In the genomic region with DNA sequence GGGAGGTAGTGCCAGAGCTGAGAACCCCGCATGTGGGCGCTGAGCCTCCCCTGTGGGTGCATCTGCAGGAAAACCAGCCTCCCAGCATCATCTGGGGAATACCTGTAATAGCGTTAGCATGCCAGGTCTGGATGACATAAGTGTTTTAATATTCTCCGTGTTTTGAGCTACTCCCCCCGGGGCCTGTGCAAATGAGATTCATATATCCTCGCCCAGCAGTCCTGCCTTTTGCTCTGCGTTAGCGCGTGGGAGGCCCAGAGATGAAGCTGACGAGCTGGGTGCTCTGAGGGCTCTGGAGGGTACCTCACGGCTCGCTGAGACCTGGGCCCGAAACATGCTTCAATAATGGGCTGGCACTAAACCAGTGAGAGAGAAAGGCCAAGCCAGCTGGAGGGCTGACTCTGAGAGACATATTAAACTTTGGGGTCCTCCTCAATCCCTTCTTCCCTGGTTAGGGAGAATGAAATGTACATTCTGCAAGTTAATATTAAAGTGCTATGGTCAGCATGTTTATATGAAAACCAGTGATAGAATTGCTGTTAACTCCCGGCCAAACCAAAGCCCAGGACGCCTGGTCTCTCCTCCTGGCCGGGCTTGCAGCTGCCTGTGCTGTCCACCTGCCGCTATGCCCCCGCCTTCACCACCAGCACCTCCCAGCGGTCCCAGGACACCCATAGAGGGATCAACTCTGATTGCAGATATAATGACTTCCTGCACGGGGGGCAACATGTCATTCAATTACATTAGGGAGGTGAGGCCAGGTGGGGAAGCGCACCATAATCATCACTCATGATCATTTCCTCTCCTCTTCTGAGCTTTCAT, we compare ENCODE assay signal across 28 cellular contexts.
DNase-seq lines count a peak whose midpoint lies in the region; ATAC-seq, FAIRE-seq and TF ChIP-seq lines count a peak whose summit lies in the region.
"Had no signal": no experiment of that assay in that cellular context is flagged by ENCODE, and none has a peak within 500 bp of the region (broad histone marks: within the 10 kb centered on the region; RNA-seq: fewer than 3 reads in every experiment).

No MANE protein-coding gene starts in this region.

- no peaks in the 10 kb centered on the region for H3K27me3 Mint-ChIP-seq in activated CD8-positive, alpha-beta memory T cell treated with anti-CD3 and anti-CD28 coated beads, Interleukin-2, amount 10 ng/mL, durations not matched to agents 7 days and 5 days
- H3K27me3 Mint-ChIP-seq: activated naive CD8-positive, alpha-beta T cell; naive thymus-derived CD4-positive, alpha-beta T cell had no signal

- H3K4me1 ChIP-seq in HepG2 (ENCODE audit: insufficient read depth, low read length), result peaks cover 11% of the 10 kb centered on the region
- peaks cover 0 to 4% (median 1%) of the 10 kb centered on the region in 4 donors for H3K4me1 ChIP-seq in stomach
- no peaks in the 10 kb centered on the region for H3K4me1 ChIP-seq in hepatocyte (ENCODE audit: insufficient read depth)
- H3K4me1 ChIP-seq: gastrocnemius medialis, tibial artery had no signal

- CTCF ChIA-PET in activated CD8-positive, alpha-beta memory T cell treated with anti-CD3 and anti-CD28 coated beads, Interleukin-2, amount 10 ng/mL, durations not matched to agents 7 days and 5 days (lab: Charles Lee), result interaction anchor here (0.7 kb wide), 1 partner anchor 40 kb away, joined by 3 read pairs; no protein-coding TSS in a partner anchor
- CTCF ChIA-PET in HepG2 (lab: Yijun Ruan, JAX; ENCODE audit: low intra/inter-chr PET ratio, low total read pairs), result no interaction called here

- H2AFZ ChIP-seq in HepG2 (ENCODE audit: low read length) (no peak overlapping the region), hepatocyte (no peak overlapping the region)

- POLR2A ChIA-PET in HepG2 (lab: Yijun Ruan, JAX), result no interaction called here

- H3K27ac ChIP-seq in HepG2 (ENCODE audit: extremely low read length, insufficient read depth, low read length) (no peak overlapping the region), stomach (no peak overlapping the region), hepatocyte (no peak overlapping the region)
- H3K27ac ChIP-seq: esophagus squamous epithelium, gastrocnemius medialis, skin epidermis, tibial artery had no signal

- H3K4me3 Mint-ChIP-seq in activated CD8-positive, alpha-beta memory T cell treated with anti-CD3 and anti-CD28 coated beads, Interleukin-2, amount 10 ng/mL, durations not matched to agents 7 days and 5 days, result no peak overlapping the region
- H3K4me3 Mint-ChIP-seq: activated naive CD8-positive, alpha-beta T cell; activated T-helper 1 cell treated with anti-CD3 and anti-CD28 coated beads, Interleukin-12 subunit alpha, Interleukin-12 subunit beta, Interleukin-2, Interleukin-4 antibody, amounts not matched to agents 30 ng/mL and 10 ng/mL and 1 ng/mL, durations not matched to agents 14 hours and 24 hours and 36 hours; mesothelial cell of epicardium; naive thymus-derived CD4-positive, alpha-beta T cell; T-helper 1 cell treated with Interleukin-12 subunit alpha and Interleukin-12 subunit beta and Interleukin-4 antibody, amounts not matched to agents 30 μg/mL and 1 μg/mL, for 36 hours had no signal

- no peaks in the 10 kb centered on the region for H3K4me1 Mint-ChIP-seq in activated CD8-positive, alpha-beta memory T cell treated with anti-CD3 and anti-CD28 coated beads, Interleukin-2, amount 10 ng/mL, durations not matched to agents 7 days and 5 days
- H3K4me1 Mint-ChIP-seq: mesothelial cell of epicardium had no signal

- TF ChIP-seq POLR2A in HepG2 (IDR thresholded peaks at IDR 0.05; ENCODE audit: insufficient read depth in 1 of 2, low read depth in 2 of 2, low read length in 2 of 2) (no peak), stomach (IDR thresholded peaks at IDR 0.05) (no peak)

- in situ Hi-C loops in HepG2 (cut with HindIII; ENCODE audit: extremely low pct_ligation_motif_present, low pct_unique_long_range_greater_than_20kb), result no loop called here

- H4K20me1 ChIP-seq in HepG2 (ENCODE audit: insufficient read depth, low read length) (no peaks in the 10 kb centered on the region; the same call in 1 of the 2 replicates), hepatocyte (ENCODE audit: insufficient read depth, poor library complexity, severe bottlenecking) (no peaks in the 10 kb centered on the region)

- no peak for TF ChIP-seq RAD21 in HepG2 (CRISPR knock-in tag; IDR thresholded peaks at IDR 0.05)

- no peak for FAIRE-seq in HepG2 (lab: Jason Lieb, UNC)
- FAIRE-seq: TTC549 had no signal

- TF ChIP-seq EP300 in HepG2 (IDR thresholded peaks at IDR 0.05; ENCODE audit: low read depth in 2 of 2, low read length in 2 of 2), result no peak
- TF ChIP-seq EP300 in HepG2 (CRISPR knock-in tag; IDR thresholded peaks at IDR 0.05; ENCODE audit: borderline replicate concordance), result no peak
- TF ChIP-seq EP300 in stomach (IDR thresholded peaks at IDR 0.05), result no peak

- H3K4me3 ChIP-seq in HepG2 (replicated peaks in 1 of 3; ENCODE audit: insufficient read depth in 1 of 3, low read depth in 2 of 3, low read length in 3 of 3) (no peak overlapping the region), stomach (no peak overlapping the region), hepatocyte (no peak overlapping the region)
- H3K4me3 ChIP-seq: esophagus squamous epithelium, gastrocnemius medialis, skin epidermis, tibial artery had no signal

- WGBS in HepG2 (ENCODE audit: low lambda C conversion rate), result 41% methylated on average over 21 of the region's 21 CpGs
- WGBS in stomach, 5 donors, result 79 to 89% (median 83%) methylated on average over 21 of the region's 21 CpGs
- WGBS in hepatocyte (ENCODE audit: low lambda C conversion rate, missing lambda C conversion rate), result 85% methylated on average over 21 of the region's 21 CpGs

- H3K27me3 ChIP-seq in HepG2 (ENCODE audit: control insufficient read depth in 1 of 2, insufficient read depth in 2 of 2, low read length in 2 of 2), result peaks cover 2 to 26% of the 10 kb centered on the region in 2 experiments; a peak in 3 of 5 replicates
- H3K27me3 ChIP-seq in stomach, result no peaks in the 10 kb centered on the region
- no peaks in the 10 kb centered on the region for H3K27me3 ChIP-seq in hepatocyte
- H3K27me3 ChIP-seq: esophagus squamous epithelium had no signal

- H3K4me2 ChIP-seq in HepG2 (ENCODE audit: low read depth, low read length) (no peak overlapping the region), hepatocyte (no peak overlapping the region)

- H3K9ac ChIP-seq in HepG2 (ENCODE audit: insufficient read depth, low read depth, low read length), result no peak overlapping the region

- ATAC-seq in activated CD8-positive, alpha-beta memory T cell treated with anti-CD3 and anti-CD28 coated beads, Interleukin-2, amount 10 ng/mL, durations not matched to agents 7 days and 5 days, result no peak
- no peak for ATAC-seq in HepG2
- no peak for ATAC-seq in GM21423 (IDR thresholded peaks at IDR 0.05; ENCODE audit: unreplicated experiment)
- ATAC-seq: gastrocnemius medialis; left ventricle myocardium superior; naive thymus-derived CD4-positive, alpha-beta T cell had no signal

- intact Hi-C loops in HepG2 (cut with micrococcal nuclease; ENCODE audit: unreplicated experiment) (no loop called here), stomach (cut with DNase I; ENCODE audit: low total_unique reads) (no loop called here)

- H3K9me3 Mint-ChIP-seq in activated CD8-positive, alpha-beta memory T cell treated with anti-CD3 and anti-CD28 coated beads, Interleukin-2, amount 10 ng/mL, durations not matched to agents 7 days and 5 days (ENCODE audit: low read depth), result no peaks in the 10 kb centered on the region
- H3K9me3 Mint-ChIP-seq: activated T-helper 1 cell treated with anti-CD3 and anti-CD28 coated beads, Interleukin-12 subunit alpha, Interleukin-12 subunit beta, Interleukin-2, Interleukin-4 antibody, amounts not matched to agents 30 ng/mL and 10 ng/mL and 1 ng/mL, durations not matched to agents 14 hours and 24 hours and 36 hours; mesothelial cell of epicardium; naive thymus-derived CD4-positive, alpha-beta T cell; T-helper 1 cell treated with Interleukin-12 subunit alpha and Interleukin-12 subunit beta and Interleukin-4 antibody, amounts not matched to agents 30 μg/mL and 1 μg/mL, for 36 hours had no signal

- H3K27ac Mint-ChIP-seq in activated CD8-positive, alpha-beta memory T cell treated with anti-CD3 and anti-CD28 coated beads, Interleukin-2, amount 10 ng/mL, durations not matched to agents 7 days and 5 days, result no peak overlapping the region
- H3K27ac Mint-ChIP-seq: activated naive CD8-positive, alpha-beta T cell; activated T-helper 1 cell treated with anti-CD3 and anti-CD28 coated beads, Interleukin-12 subunit alpha, Interleukin-12 subunit beta, Interleukin-2, Interleukin-4 antibody, amounts not matched to agents 30 ng/mL and 10 ng/mL and 1 ng/mL, durations not matched to agents 14 hours and 24 hours and 36 hours; mesothelial cell of epicardium; T-helper 1 cell treated with Interleukin-12 subunit alpha and Interleukin-12 subunit beta and Interleukin-4 antibody, amounts not matched to agents 30 μg/mL and 1 μg/mL, for 36 hours had no signal

- no TSS peak for BruUV-seq in HepG2 (replicated peaks; lab: Mats Ljungman, UMichigan)

- TF ChIP-seq CTCF in HepG2 (CRISPR knock-in tag; IDR thresholded peaks at IDR 0.05), result no peak
- TF ChIP-seq CTCF in stomach (IDR thresholded peaks at IDR 0.05), result no peak
- no peak for TF ChIP-seq CTCF in hepatocyte (IDR thresholded peaks at IDR 0.05; ENCODE audit: poor library complexity)

- no peaks in the 10 kb centered on the region for H3K9me3 ChIP-seq in HepG2 (ENCODE audit: low read length)
- H3K9me3 ChIP-seq in stomach, result no peaks in the 10 kb centered on the region
- no peaks in the 10 kb centered on the region for H3K9me3 ChIP-seq in hepatocyte (ENCODE audit: low read depth)
- H3K9me3 ChIP-seq: esophagus squamous epithelium, gastrocnemius medialis, tibial artery had no signal

- H3K36me3 ChIP-seq in HepG2 (replicated peaks in 1 of 2; ENCODE audit: control insufficient read depth in 1 of 2, insufficient read depth in 2 of 2, low read length in 2 of 2), result no peaks in the 10 kb centered on the region
- no peaks in the 10 kb centered on the region for H3K36me3 ChIP-seq in stomach
- H3K36me3 ChIP-seq in hepatocyte (replicated peaks; ENCODE audit: insufficient read depth, low read depth), result no peaks in the 10 kb centered on the region
- H3K36me3 ChIP-seq: gastrocnemius medialis, tibial artery had no signal

- H3K36me3 Mint-ChIP-seq in activated CD8-positive, alpha-beta memory T cell treated with anti-CD3 and anti-CD28 coated beads, Interleukin-2, amount 10 ng/mL, durations not matched to agents 7 days and 5 days, result no peaks in the 10 kb centered on the region
- H3K36me3 Mint-ChIP-seq: mesothelial cell of epicardium had no signal

- peak; percentile 29 for DNase-seq in activated CD8-positive, alpha-beta memory T cell treated with anti-CD3 and anti-CD28 coated beads, Interleukin-2, amount 10 ng/mL, durations not matched to agents 7 days and 5 days
- DNase-seq in activated CD8-positive, alpha-beta memory T cell treated with anti-CD3 and anti-CD28 coated beads, Interleukin-2, amount 50 U/mL, for 4 hours, result no peak
- peak; percentile 56 for DNase-seq in NCI-H146 (lab: John Stamatoyannopoulos, UW)
- DNase-seq in HepG2 (ENCODE audit: low spot score), result no peak
- DNase-seq in stomach, result peak; percentile 7
- no peak for DNase-seq in GM19238 (ENCODE audit: insufficient read length, low spot score)
- DNase-seq in hepatocyte (ENCODE audit: low spot score), result no peak
- DNase-seq: DMS53; esophagus squamous epithelium; gastrocnemius medialis; GDM1; KBM-7; left ventricle myocardium superior; NCI-H1105 treated with DMSO at 0.1 percent for 48 hours; NCI-H2107; NCI-H82; occipital lobe; RPMI8226; stimulated activated CD4-positive, alpha-beta T cell treated with anti-CD3 and anti-CD28 coated beads, Interleukin-1b, Interleukin-23, amount 100 ng/mL, for 48 hours had no signal

- no peaks in the 10 kb centered on the region for H3K9me2 ChIP-seq in hepatocyte (replicated peaks; ENCODE audit: insufficient read depth)

- H3K79me2 ChIP-seq in HepG2 (ENCODE audit: insufficient read depth, low read length) (no peaks in the 10 kb centered on the region), hepatocyte (no peaks in the 10 kb centered on the region)

Comparison
In these comparisons a context has a peak if more than half of its experiments do, and no peak if none do; other contexts are left out.
1. DNase-seq: peak in activated CD8-positive, alpha-beta memory T cell treated with anti-CD3 and anti-CD28 coated beads, Interleukin-2, amount 10 ng/mL, durations not matched to agents 7 days and 5 days (single experiment), NCI-H146 (single experiment) and stomach (single experiment); none in activated CD8-positive, alpha-beta memory T cell treated with anti-CD3 and anti-CD28 coated beads, Interleukin-2, amount 50 U/mL, for 4 hours (single experiment), HepG2 (single experiment), GM19238 (single experiment) and hepatocyte (single experiment).